Comparison of ENCODE assay signal across 1 cellular context in genomic region chr2:158457826-158458616, GRCh38.
TF ChIP-seq lines count a peak whose summit lies in the region.

No MANE protein-coding gene starts in this region.

TF ChIP-seq in K562, 482 proteins besides CTCF, POLR2A, EP300 and RAD21 (continued from another document and continues in another):
- TF ChIP-seq ATF4 (CRISPR knock-in tag; IDR thresholded peaks at IDR 0.05), result no peak
- TF ChIP-seq RAD51 (IDR thresholded peaks at IDR 0.05; ENCODE audit: borderline replicate concordance, low read depth), result no peak
- no peak for TF ChIP-seq CHAMP1 (IDR thresholded peaks at IDR 0.05)
- TF ChIP-seq SIX5 (IDR thresholded peaks at IDR 0.05; ENCODE audit: borderline replicate concordance in 1 of 2, insufficient read depth in 1 of 2, low read depth in 1 of 2, low read length in 2 of 2), result no peak
- no peak for TF ChIP-seq ARNT (IDR thresholded peaks at IDR 0.05)
- no peak for TF ChIP-seq ZNF695 (CRISPR knock-in tag; IDR thresholded peaks at IDR 0.05)
- TF ChIP-seq AFF4 (CRISPR knock-in tag; IDR thresholded peaks at IDR 0.05), result peak; percentile 15; the same call in 1 of the 2 replicates
- TF ChIP-seq ZNF263 (CRISPR knock-in tag; IDR thresholded peaks at IDR 0.05; ENCODE audit: borderline replicate concordance), result no peak
- TF ChIP-seq SRSF3 (IDR thresholded peaks at IDR 0.05; ENCODE audit: insufficient read depth, low read length), result no peak
- peak; percentile 16; the same call in 1 of the 2 replicates for TF ChIP-seq NFRKB (IDR thresholded peaks at IDR 0.05; ENCODE audit: low read depth)
- TF ChIP-seq ETV6 (IDR thresholded peaks at IDR 0.05; ENCODE audit: borderline replicate concordance in 1 of 2, low read depth in 2 of 2, low read length in 1 of 2), result no peak
- 0 out of 2 replicates have a peak, but pooled peaks have one; percentile 62 for TF ChIP-seq ETV6 (CRISPR knock-in tag; IDR thresholded peaks at IDR 0.05; ENCODE audit: borderline replicate concordance)
- peak; percentile 68 for TF ChIP-seq MAX (CRISPR knock-in tag; IDR thresholded peaks at IDR 0.05)
- TF ChIP-seq MCM2 (IDR thresholded peaks at IDR 0.05; ENCODE audit: low read depth), result no peak
- TF ChIP-seq HMGXB4 (CRISPR knock-in tag; IDR thresholded peaks at IDR 0.05), result peak; percentile 52; the same call in 1 of the 2 replicates
- peak in 1 of 2 experiments; percentile 64; a peak in 2 of 4 replicates for TF ChIP-seq HDAC1 (IDR thresholded peaks at IDR 0.05)
- peak; percentile 77 for TF ChIP-seq POLR2G (IDR thresholded peaks at IDR 0.05; ENCODE audit: low read depth, low read length)
- no peak for TF ChIP-seq ADNP (tag; IDR thresholded peaks at IDR 0.05)
- peak; percentile 80 for TF ChIP-seq ZFX (CRISPR knock-in tag; IDR thresholded peaks at IDR 0.05)
- peak; percentile 64; the same call in 1 of the 2 replicates for TF ChIP-seq RB1 (IDR thresholded peaks at IDR 0.05; ENCODE audit: low read depth)
- peak; percentile 58; the same call in 1 of the 2 replicates for TF ChIP-seq E2F4 (CRISPR knock-in tag; IDR thresholded peaks at IDR 0.05; ENCODE audit: low read depth)
- TF ChIP-seq PYGO2 (tag; IDR thresholded peaks at IDR 0.05), result no peak
- TF ChIP-seq E2F5 (CRISPR knock-in tag; IDR thresholded peaks at IDR 0.05), result no peak
- peak; percentile 38 for TF ChIP-seq RNF2 (IDR thresholded peaks at IDR 0.05)
- TF ChIP-seq BMI1 (IDR thresholded peaks at IDR 0.05; ENCODE audit: low read length), result no peak
- no peak for TF ChIP-seq BRCA1 (IDR thresholded peaks at IDR 0.05)
- no peak for TF ChIP-seq BRCA1 (CRISPR knock-in tag; IDR thresholded peaks at IDR 0.05)
- TF ChIP-seq HNRNPUL1 (IDR thresholded peaks at IDR 0.05; ENCODE audit: low read length), result no peak
- TF ChIP-seq PRPF4 (IDR thresholded peaks at IDR 0.05; ENCODE audit: insufficient read depth, low read depth, low read length, poor library complexity, severe bottlenecking), result peak; percentile 13
- TF ChIP-seq SAFB (IDR thresholded peaks at IDR 0.05; ENCODE audit: borderline replicate concordance, low read depth, low read length), result peak; percentile 69; the same call in 1 of the 2 replicates
- TF ChIP-seq RBFOX2 (IDR thresholded peaks at IDR 0.05; ENCODE audit: low read depth, low read length), result peak; percentile 82
- 0 out of 2 replicates have a peak, but pooled peaks have one; percentile 42 for TF ChIP-seq TCF7 (IDR thresholded peaks at IDR 0.05; ENCODE audit: borderline replicate concordance)
- TF ChIP-seq KDM4B (IDR thresholded peaks at IDR 0.05; ENCODE audit: borderline replicate concordance in 2 of 2, low read depth in 1 of 2), result peak in 1 of 2 experiments; percentile 76; a peak in 1 of 4 replicates
- TF ChIP-seq MEF2A (IDR thresholded peaks at IDR 0.05; ENCODE audit: control insufficient read depth, low read depth, low read length), result no peak
- TF ChIP-seq BHLHE40 (IDR thresholded peaks at IDR 0.05; ENCODE audit: low read length), result 0 out of 2 replicates have a peak, but pooled peaks have one; percentile 21
- no peak for TF ChIP-seq ZFP1 (CRISPR knock-in tag; IDR thresholded peaks at IDR 0.05)
- TF ChIP-seq NBN (IDR thresholded peaks at IDR 0.05; ENCODE audit: low read depth), result no peak
- no peak for TF ChIP-seq HOXB6 (CRISPR knock-in tag; IDR thresholded peaks at IDR 0.05; ENCODE audit: borderline replicate concordance)
- peak; percentile 71; the same call in 1 of the 2 replicates for TF ChIP-seq ZNF232 (CRISPR knock-in tag; IDR thresholded peaks at IDR 0.05)
- TF ChIP-seq MAZ (CRISPR knock-in tag; conservative IDR thresholded peaks at IDR 0.05 in 1 of 2, IDR thresholded peaks at IDR 0.05 in 1 of 2), result 0 out of 4 replicates have a peak, but pooled peaks of 1 of the 2 experiments have one; percentile 30
- no peak for TF ChIP-seq ZNF140 (CRISPR knock-in tag; IDR thresholded peaks at IDR 0.05)
- TF ChIP-seq DACH1 (IDR thresholded peaks at IDR 0.05; ENCODE audit: partially characterized antibody), result peak; percentile 2
- no peak for TF ChIP-seq ZBTB5 (IDR thresholded peaks at IDR 0.05)
- 0 out of 2 replicates have a peak, but pooled peaks have one; percentile 60 for TF ChIP-seq ZBTB43 (CRISPR knock-in tag; IDR thresholded peaks at IDR 0.05)
- no peak for TF ChIP-seq GTF3C2 (IDR thresholded peaks at IDR 0.05; ENCODE audit: borderline replicate concordance, extremely low read depth, insufficient read length)
- TF ChIP-seq DLX4 (CRISPR knock-in tag; IDR thresholded peaks at IDR 0.05), result no peak
- peak; percentile 53; the same call in 1 of the 2 replicates for TF ChIP-seq CXXC5 (CRISPR knock-in tag; IDR thresholded peaks at IDR 0.05)
